12 cellular contexts compared by ENCODE assay signal in the genomic region with DNA sequence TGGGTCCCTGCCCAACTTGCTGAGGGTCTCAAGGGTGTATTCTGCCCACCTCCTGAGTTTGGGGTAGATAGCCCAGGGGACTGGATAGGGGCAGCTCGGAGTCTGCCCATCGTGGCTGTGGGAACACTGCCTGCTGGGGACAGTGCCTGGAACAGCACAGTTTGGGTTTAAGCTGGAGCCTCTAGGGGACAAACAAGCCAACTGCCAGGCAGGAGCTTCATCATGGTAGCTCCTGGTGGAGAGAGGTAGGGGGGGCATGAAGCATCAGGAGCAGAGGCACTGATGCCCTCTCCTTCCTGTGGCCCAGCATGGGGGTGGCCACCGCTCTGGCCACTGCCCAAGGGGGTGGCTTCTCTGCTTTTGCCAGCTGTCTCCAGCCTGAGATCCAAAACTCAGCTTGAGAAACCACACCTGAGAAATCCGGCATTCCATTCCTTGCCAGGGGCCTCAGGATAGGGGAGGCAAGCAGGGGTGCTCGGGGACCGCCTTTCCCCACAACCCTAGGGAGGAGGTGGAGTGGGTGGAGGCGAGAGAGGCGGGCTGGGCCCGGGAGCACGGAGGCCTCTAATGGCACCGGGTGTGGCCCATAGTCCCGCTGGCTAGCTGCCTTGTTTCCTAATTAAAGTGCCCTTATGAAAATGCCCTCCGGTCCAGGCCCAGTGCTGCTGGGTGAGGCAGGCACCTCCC. TPM values are rescaled to one million over a fixed set of nuclear protein-coding genes. Genes with fewer than 3 reads are reported as not detected.
DNase-seq lines count a peak whose midpoint lies in the region; ATAC-seq and TF ChIP-seq lines count a peak whose summit lies in the region.
"Had no signal": no experiment of that assay in that cellular context is flagged by ENCODE, and none has a peak within 500 bp of the region (broad histone marks: within the 10 kb centered on the region; RNA-seq: fewer than 3 reads in every experiment).

No MANE protein-coding gene starts in this region.

- POLR2A ChIA-PET in activated CD8-positive, alpha-beta T cell treated with anti-CD3 and anti-CD28 coated beads for 36 hours (lab: Charles Lee) = no interaction called here

- H3K4me1 ChIP-seq in NT2/D1 (ENCODE audit: insufficient read depth, insufficient read length) (peaks cover 22% of the 10 kb centered on the region), left lung (peaks cover 24 to 29% of the 10 kb centered on the region in 2 donors), tibial artery (peaks cover 0 to 39% (median 18%) of the 10 kb centered on the region in 4 donors)
- H3K4me1 ChIP-seq: right lobe of liver had no signal

- no peaks in the 10 kb centered on the region for H3K9me3 ChIP-seq in NT2/D1 (ENCODE audit: insufficient read depth, low read length)
- H3K9me3 ChIP-seq in left lung = no peaks in the 10 kb centered on the region
- no peaks in the 10 kb centered on the region for H3K9me3 ChIP-seq in tibial artery
- H3K9me3 ChIP-seq: right lobe of liver had no signal

- no peaks in the 10 kb centered on the region for H3K27me3 ChIP-seq in NT2/D1 (ENCODE audit: insufficient read depth, insufficient read length)
- H3K27me3 ChIP-seq in left lung = no peaks in the 10 kb centered on the region
- no peaks in the 10 kb centered on the region for H3K27me3 ChIP-seq in tibial artery
- H3K27me3 ChIP-seq: right lobe of liver had no signal

- H3K4me3 ChIP-seq in NT2/D1 (ENCODE audit: insufficient read length, low read depth) (no peak overlapping the region), left lung (no peak overlapping the region), tibial artery (no peak overlapping the region)
- H3K4me3 ChIP-seq: right lobe of liver had no signal

- H3K36me3 ChIP-seq in NT2/D1 (ENCODE audit: insufficient read depth, insufficient read length, low read length) (peaks cover 6% of the 10 kb centered on the region), left lung (no peaks in the 10 kb centered on the region), tibial artery (no peaks in the 10 kb centered on the region)
- H3K36me3 ChIP-seq: right lobe of liver had no signal

- intact Hi-C loops in left lung (cut with DNase I) = no loop called here
- intact Hi-C loops in tibial artery (cut with DNase I; ENCODE audit: low total_unique reads) = no loop called here
- intact Hi-C loops in activated CD8-positive, alpha-beta T cell treated with anti-CD3 and anti-CD28 coated beads for 36 hours (cut with micrococcal nuclease) = no loop called here

- CTCF ChIA-PET in activated CD8-positive, alpha-beta T cell treated with anti-CD3 and anti-CD28 coated beads for 36 hours (lab: Charles Lee) = interaction anchor here (1.2 to 2.3 kb wide), 2 partner anchors 11 to 26 kb away, joined by 3 to 12 read pairs; no protein-coding TSS in a partner anchor

- no peaks in the 10 kb centered on the region for H3K9me3 Mint-ChIP-seq in activated CD8-positive, alpha-beta T cell treated with anti-CD3 and anti-CD28 coated beads for 36 hours
- H3K9me3 Mint-ChIP-seq: activated CD4-positive, alpha-beta memory T cell treated with anti-CD3 and anti-CD28 coated beads, Interleukin-2, amount 10 ng/mL, durations not matched to agents 7 days and 5 days had no signal

- ATAC-seq in left lung = peak; percentile 62
- no peak for ATAC-seq in activated CD8-positive, alpha-beta T cell treated with anti-CD3 and anti-CD28 coated beads for 36 hours
- ATAC-seq: right lobe of liver had no signal

- H3K27ac ChIP-seq in caudate nucleus (ENCODE audit: low read depth, low read length) (peak overlapping the region; percentile 65), left lung (peak overlapping the region; percentile 2 to 44), tibial artery (peak overlapping the region; percentile 53 to 67)
- H3K27ac ChIP-seq: right lobe of liver had no signal

- no peaks in the 10 kb centered on the region for H3K36me3 Mint-ChIP-seq in activated CD8-positive, alpha-beta T cell treated with anti-CD3 and anti-CD28 coated beads for 36 hours (ENCODE audit: low read depth)

- DNase-seq in NT2/D1 (ENCODE audit: low read depth, low spot score) (no peak), caudate nucleus (lab: John Stamatoyannopoulos, UW) (peak in 1 of 61 donors; percentile 49), left lung (peak in 1 of 2 donors; percentile 61), tibial artery (no peak), middle frontal gyrus (ENCODE audit: extremely low spot score, low spot score) (no peak)
- no peak for DNase-seq in stimulated activated CD4-positive, alpha-beta T cell treated with anti-CD3 and anti-CD28 coated beads, Interleukin-2, amount 100 ng/mL, for 48 hours
- no peak for DNase-seq in activated CD8-positive, alpha-beta T cell treated with anti-CD3 and anti-CD28 coated beads for 36 hours
- DNase-seq: activated CD4-positive, alpha-beta memory T cell treated with anti-CD3 and anti-CD28 coated beads, Interleukin-2, amount 10 ng/mL, durations not matched to agents 7 days and 5 days; Karpas-422; NCI-H524 treated with DMSO at 0.1 percent for 48 hours; right lobe of liver; stimulated activated CD8-positive, alpha-beta memory T cell treated with anti-CD3 and anti-CD28 coated beads, Interleukin-4, amount 100 ng/mL, for 48 hours had no signal

- no peak overlapping the region for H3K27ac Mint-ChIP-seq in activated CD8-positive, alpha-beta T cell treated with anti-CD3 and anti-CD28 coated beads for 36 hours
- H3K27ac Mint-ChIP-seq: activated CD4-positive, alpha-beta memory T cell treated with anti-CD3 and anti-CD28 coated beads, Interleukin-2, amount 10 ng/mL, durations not matched to agents 7 days and 5 days had no signal

- H3K27me3 Mint-ChIP-seq in activated CD8-positive, alpha-beta T cell treated with anti-CD3 and anti-CD28 coated beads for 36 hours = peaks cover 3% of the 10 kb centered on the region

- no peak for TF ChIP-seq CTCF in left lung (IDR thresholded peaks at IDR 0.05)
- TF ChIP-seq CTCF in tibial artery (IDR thresholded peaks at IDR 0.05) = no peak
- TF ChIP-seq CTCF in activated CD8-positive, alpha-beta T cell treated with anti-CD3 and anti-CD28 coated beads for 36 hours (IDR thresholded peaks at IDR 0.05) = no peak

- H3K4me1 Mint-ChIP-seq in activated CD8-positive, alpha-beta T cell treated with anti-CD3 and anti-CD28 coated beads for 36 hours (ENCODE audit: low read depth) = no peaks in the 10 kb centered on the region
- H3K4me1 Mint-ChIP-seq: activated CD4-positive, alpha-beta memory T cell treated with anti-CD3 and anti-CD28 coated beads, Interleukin-2, amount 10 ng/mL, durations not matched to agents 7 days and 5 days had no signal

- no peak overlapping the region for H3K4me3 Mint-ChIP-seq in activated CD8-positive, alpha-beta T cell treated with anti-CD3 and anti-CD28 coated beads for 36 hours
- H3K4me3 Mint-ChIP-seq: activated CD4-positive, alpha-beta memory T cell treated with anti-CD3 and anti-CD28 coated beads, Interleukin-2, amount 10 ng/mL, durations not matched to agents 7 days and 5 days had no signal

- peak overlapping the region; percentile 1 for H3K9ac ChIP-seq in NT2/D1 (ENCODE audit: insufficient read length, low read depth)

RNA-seq across cellular contexts. Expression of a gene that starts 47.6 kb away (rescaled TPM):
- total RNA-seq in left lung = 10 to 100 TPM; 14.4 to 20.3 TPM
- under 1 TPM; 0.07 TPM for total RNA-seq in activated CD8-positive, alpha-beta T cell treated with anti-CD3 and anti-CD28 coated beads for 36 hours
- total RNA-seq: activated CD4-positive, alpha-beta memory T cell treated with anti-CD3 and anti-CD28 coated beads, Interleukin-2, amount 10 ng/mL, durations not matched to agents 7 days and 5 days had no signal

RNA-seq across cellular contexts. Expression of a gene that starts 59.1 kb away (rescaled TPM):
- total RNA-seq in left lung = 10 to 100 TPM in 1 of 2 donors, 1 to 10 TPM in 1; 7.8 to 13.4 TPM
- 1 to 10 TPM; 2.9 to 3.3 TPM for total RNA-seq in activated CD8-positive, alpha-beta T cell treated with anti-CD3 and anti-CD28 coated beads for 36 hours

Comparison
In these comparisons a context has a peak if more than half of its experiments do, and no peak if none do; other contexts are left out.
1. RNA of a gene that starts 47.6 kb away (total RNA-seq): 14.4 to 20.3 TPM in left lung; 0.07 TPM in activated CD8-positive, alpha-beta T cell treated with anti-CD3 and anti-CD28 coated beads for 36 hours; every median in the first group is over 10 times any median in the second.
2. Peak in every context shown above with its lines, with median percentiles within 50 percentile points of each other: H3K27ac ChIP-seq.